ENCODE assay signal across 1 cellular context in genomic region chr10:89699581-89700064, GRCh38.
TF ChIP-seq lines count a peak whose summit lies in the region.

No MANE protein-coding gene starts in this region.

TF ChIP-seq in HepG2, 621 proteins besides CTCF, POLR2A, EP300 and RAD21 (continued from another document and continues in another):
- no peak for TF ChIP-seq ZNF646 (CRISPR knock-in tag; IDR thresholded peaks at IDR 0.05)
- TF ChIP-seq ZNF232 (CRISPR knock-in tag; IDR thresholded peaks at IDR 0.05; ENCODE audit: borderline replicate concordance): no peak
- no peak for TF ChIP-seq ZNF180 (CRISPR knock-in tag; IDR thresholded peaks at IDR 0.05; ENCODE audit: borderline replicate concordance, low read depth)
- 0 out of 2 replicates have a peak, but pooled peaks have one; percentile 16 for TF ChIP-seq ZBTB33 (CRISPR knock-in tag; IDR thresholded peaks at IDR 0.05)
- no peak for TF ChIP-seq SPEN (CRISPR knock-in tag; IDR thresholded peaks at IDR 0.05; ENCODE audit: low read depth)
- no peak for TF ChIP-seq SCMH1 (CRISPR knock-in tag; IDR thresholded peaks at IDR 0.05; ENCODE audit: borderline replicate concordance)
- TF ChIP-seq MBD4 (IDR thresholded peaks at IDR 0.05; ENCODE audit: borderline replicate concordance, low read length): peak; percentile 52; the same call in 1 of the 2 replicates
- no peak for TF ChIP-seq RBAK (CRISPR knock-in tag; IDR thresholded peaks at IDR 0.05)
- no peak for TF ChIP-seq CEBPZ (IDR thresholded peaks at IDR 0.05; ENCODE audit: low read length)
- TF ChIP-seq ONECUT2 (CRISPR knock-in tag; IDR thresholded peaks at IDR 0.05): peak; percentile 95
- no peak for TF ChIP-seq ZSCAN31 (CRISPR knock-in tag; IDR thresholded peaks at IDR 0.05; ENCODE audit: low read depth)
- no peak for TF ChIP-seq ZKSCAN5 (CRISPR knock-in tag; IDR thresholded peaks at IDR 0.05)
- no peak for TF ChIP-seq SMARCC2 (IDR thresholded peaks at IDR 0.05)
- peak; percentile 97 for TF ChIP-seq HOMEZ (CRISPR knock-in tag; IDR thresholded peaks at IDR 0.05; ENCODE audit: low read depth)
- no peak for TF ChIP-seq HNRNPUL1 (IDR thresholded peaks at IDR 0.05; ENCODE audit: low read depth, low read length)
- TF ChIP-seq BORCS8-MEF2B (CRISPR knock-in tag; IDR thresholded peaks at IDR 0.05): peak; percentile 51; the same call in 1 of the 2 replicates
- TF ChIP-seq RORA (CRISPR knock-in tag; IDR thresholded peaks at IDR 0.05): no peak
- TF ChIP-seq ZNF18 (CRISPR knock-in tag; IDR thresholded peaks at IDR 0.05; ENCODE audit: insufficient replicate concordance): no peak
- TF ChIP-seq ZNF670 (CRISPR knock-in tag; IDR thresholded peaks at IDR 0.05; ENCODE audit: borderline replicate concordance): no peak
- peak; percentile 52 for TF ChIP-seq MED8 (CRISPR knock-in tag; IDR thresholded peaks at IDR 0.05; ENCODE audit: insufficient replicate concordance)
- TF ChIP-seq ZNF841 (CRISPR knock-in tag; IDR thresholded peaks at IDR 0.05; ENCODE audit: borderline replicate concordance): no peak; the same call in 1 of the 2 replicates
- no peak for TF ChIP-seq NPAS2 (CRISPR knock-in tag; IDR thresholded peaks at IDR 0.05; ENCODE audit: borderline replicate concordance)
- TF ChIP-seq REL (CRISPR knock-in tag; conservative IDR thresholded peaks at IDR 0.05): no peak
- 0 out of 2 replicates have a peak, but pooled peaks have one; percentile 27 for TF ChIP-seq KLF12 (CRISPR knock-in tag; IDR thresholded peaks at IDR 0.05; ENCODE audit: borderline replicate concordance)
- TF ChIP-seq TGIF2 (CRISPR knock-in tag; IDR thresholded peaks at IDR 0.05): peak; percentile 59; the same call in 1 of the 2 replicates
- TF ChIP-seq E2F1 (CRISPR knock-in tag; IDR thresholded peaks at IDR 0.05): no peak
- TF ChIP-seq PRDM15 (CRISPR knock-in tag; IDR thresholded peaks at IDR 0.05): no peak
- TF ChIP-seq ZNF446 (CRISPR knock-in tag; IDR thresholded peaks at IDR 0.05): no peak
- TF ChIP-seq DPF2 (CRISPR knock-in tag; IDR thresholded peaks at IDR 0.05; ENCODE audit: borderline replicate concordance, low read depth): peak; percentile 58; the same call in 1 of the 2 replicates
- peak; percentile 72; the same call in 1 of the 2 replicates for TF ChIP-seq ZNF792 (CRISPR knock-in tag; IDR thresholded peaks at IDR 0.05)
- no peak for TF ChIP-seq PCBP2 (optimal IDR thresholded peaks at IDR 0.05; ENCODE audit: low read depth, low read length, poor library complexity, severe bottlenecking)
- peak; percentile 53 for TF ChIP-seq ZNF143 (CRISPR knock-in tag; IDR thresholded peaks at IDR 0.05)
- TF ChIP-seq HOXA7 (CRISPR knock-in tag; IDR thresholded peaks at IDR 0.05): no peak
- peak; percentile 82 for TF ChIP-seq FOSL2 (CRISPR knock-in tag; IDR thresholded peaks at IDR 0.05)
